8 cellular contexts compared by ENCODE assay signal in genomic region chr1:36099681-36100341, GRCh38. TPM values are rescaled to one million over a fixed set of nuclear protein-coding genes. Genes with fewer than 3 reads are reported as not detected.
DNase-seq lines count a peak whose midpoint lies in the region; ATAC-seq and TF ChIP-seq lines count a peak whose summit lies in the region.

No MANE protein-coding gene starts in this region.

- H3K36me3 Mint-ChIP-seq in osteocyte (ENCODE audit: unreplicated experiment): no peaks in the 10 kb centered on the region

- DNase-seq in DMS79 (lab: John Stamatoyannopoulos, UW) (peak; percentile 45), SJSA1 (ENCODE audit: low read depth in 1 of 2, low spot score in 2 of 2) (peak; percentile 72 to 84), activated gamma-delta T cell (lab: John Stamatoyannopoulos, UW) (peak; percentile 28), foreskin melanocyte (peak; percentile 39), osteocyte (ENCODE audit: extremely low spot score, unreplicated experiment) (peak; percentile 92), tibial artery (peak; percentile 73 to 84)
- peak; percentile 49 for DNase-seq in Jurkat, Clone E6-1 (ENCODE audit: low read depth, low spot score)

- no peak overlapping the region for H3K4me3 Mint-ChIP-seq in osteocyte (ENCODE audit: unreplicated experiment)

- H3K9me3 Mint-ChIP-seq in osteocyte (ENCODE audit: unreplicated experiment): no peaks in the 10 kb centered on the region

- H3K27me3 ChIP-seq in SJSA1 (replicated peaks) (no peaks in the 10 kb centered on the region), tibial artery (no peaks in the 10 kb centered on the region)

- TF ChIP-seq CTCF in osteocyte (IDR thresholded peaks at IDR 0.05) (peak; percentile 91), tibial artery (IDR thresholded peaks at IDR 0.05) (peak; percentile 71 to 93)

- no peaks in the 10 kb centered on the region for H3K27me3 Mint-ChIP-seq in osteocyte (ENCODE audit: unreplicated experiment)

- H3K27ac Mint-ChIP-seq in osteocyte (ENCODE audit: unreplicated experiment): no peak overlapping the region

- H3K4me1 ChIP-seq in SJSA1 (replicated peaks): no peaks in the 10 kb centered on the region
- H3K4me1 ChIP-seq in tibial artery: peaks cover 0 to 23% (median 13%) of the 10 kb centered on the region in 4 donors

- H3K27ac ChIP-seq in SJSA1 (no peak overlapping the region), tibial artery (peak overlapping the region; percentile 50 to 65)

- H3K36me3 ChIP-seq in SJSA1: peaks cover 14% of the 10 kb centered on the region
- H3K36me3 ChIP-seq in tibial artery: peaks cover 0 to 36% (median 2%) of the 10 kb centered on the region in 3 donors

- ATAC-seq in GM21528 (IDR thresholded peaks at IDR 0.05; ENCODE audit: low FRiP score, unreplicated experiment): no peak

- no peak overlapping the region for H3K4me3 ChIP-seq in Jurkat, Clone E6-1 (ENCODE audit: low read length)
- H3K4me3 ChIP-seq in SJSA1 (no peak overlapping the region), tibial artery (no peak overlapping the region)

- H3K9me3 ChIP-seq in SJSA1 (replicated peaks) (no peaks in the 10 kb centered on the region), tibial artery (no peaks in the 10 kb centered on the region)

- H3K4me1 Mint-ChIP-seq in osteocyte (ENCODE audit: unreplicated experiment): peaks cover 14% of the 10 kb centered on the region

- intact Hi-C loops in tibial artery (cut with DNase I; ENCODE audit: low total_unique reads): loop anchor here (1.0 to 5.0 kb wide), 3 partner anchors 35 to 187 kb away; no protein-coding TSS in a partner anchor

RNA-seq across cellular contexts. Expression of gene ADPRS, which starts 11.1 kb away (rescaled TPM):
- polyA plus RNA-seq in Jurkat, Clone E6-1 (2012; ENCODE audit: insufficient read depth, insufficient read length): 35.4 TPM
- 48.8 and 72.0 TPM in 2 replicates for total RNA-seq in SJSA1 (2014; rRNA removed; shearing (Covaris generic))
- 19.7 and 24.4 TPM in 2 replicates for total RNA-seq in osteocyte

RNA-seq across cellular contexts. Expression of gene TEKT2, which starts 15.9 kb away (rescaled TPM):
- not detected for polyA plus RNA-seq in Jurkat, Clone E6-1 (2012; ENCODE audit: insufficient read depth, insufficient read length)
- total RNA-seq in SJSA1 (2014; rRNA removed; shearing (Covaris generic)): not detected in 2 replicates
- total RNA-seq in osteocyte: 0.39 and 0.70 TPM in 2 replicates

RNA-seq across cellular contexts. Expression of gene COL8A2, which starts 25.2 kb away (rescaled TPM):
- not detected for polyA plus RNA-seq in Jurkat, Clone E6-1 (2012; ENCODE audit: insufficient read depth, insufficient read length)
- 1.1 and 1.2 TPM in 2 replicates for total RNA-seq in SJSA1 (2014; rRNA removed; shearing (Covaris generic))
- 8.2 and 10.1 TPM in 2 replicates for total RNA-seq in osteocyte

RNA-seq across cellular contexts. Expression of gene TRAPPC3, which starts 49.5 kb away (rescaled TPM):
- polyA plus RNA-seq in Jurkat, Clone E6-1 (2012; ENCODE audit: insufficient read depth, insufficient read length): 129 TPM
- total RNA-seq in SJSA1 (2014; rRNA removed; shearing (Covaris generic)): 134 and 167 TPM in 2 replicates
- total RNA-seq in osteocyte: 68.9 and 72.4 TPM in 2 replicates

RNA-seq across cellular contexts. Expression of gene MAP7D1, which starts 56.1 kb away (rescaled TPM):
- 103 TPM for polyA plus RNA-seq in Jurkat, Clone E6-1 (2012; ENCODE audit: insufficient read depth, insufficient read length)
- total RNA-seq in SJSA1 (2014; rRNA removed; shearing (Covaris generic)): 191 and 218 TPM in 2 replicates
- 157 and 163 TPM in 2 replicates for total RNA-seq in osteocyte

Comparison
In these comparisons a context has a peak if more than half of its experiments do, and no peak if none do; other contexts are left out.
1. DNase-seq: peak in every context shown above with its lines; median percentile 92 in osteocyte; 78 in tibial artery; 78 in SJSA1; 49 in Jurkat, Clone E6-1; 45 in DMS79; 39 in foreskin melanocyte; 28 in activated gamma-delta T cell.